ENCODE assay signal across 10 cellular contexts in genomic region chr19:46493236-46494114, GRCh38. TPM values are rescaled to one million over a fixed set of nuclear protein-coding genes. Genes with fewer than 3 reads are reported as not detected.
DNase-seq lines count a peak whose midpoint lies in the region; ATAC-seq, FAIRE-seq and TF ChIP-seq lines count a peak whose summit lies in the region.
"Had no signal": no experiment of that assay in that cellular context is flagged by ENCODE, and none has a peak within 500 bp of the region (broad histone marks: within the 10 kb centered on the region; RNA-seq: fewer than 3 reads in every experiment).

No MANE protein-coding gene starts in this region.

- TF ChIP-seq EP300 in HepG2 (IDR thresholded peaks at IDR 0.05; ENCODE audit: low read depth in 2 of 2, low read length in 2 of 2) (no peak), HepG2 (CRISPR knock-in tag; IDR thresholded peaks at IDR 0.05; ENCODE audit: borderline replicate concordance) (no peak)

- no peak overlapping the region for H3K27ac Mint-ChIP-seq in dendritic cell treated with granulocyte-macrophage colony-stimulating factor and Interleukin-4, amounts not matched to agents 40 ng/mL and 50 ng/mL, for 4 days

- TF ChIP-seq POLR2A in right lobe of liver (IDR thresholded peaks at IDR 0.05) (no peak), HepG2 (IDR thresholded peaks at IDR 0.05; ENCODE audit: insufficient read depth in 1 of 2, low read depth in 2 of 2, low read length in 2 of 2) (no peak)

- no peaks in the 10 kb centered on the region for H3K9me3 Mint-ChIP-seq in dendritic cell treated with granulocyte-macrophage colony-stimulating factor and Interleukin-4, amounts not matched to agents 40 ng/mL and 50 ng/mL, for 4 days

- H3K4me3 Mint-ChIP-seq in dendritic cell treated with granulocyte-macrophage colony-stimulating factor and Interleukin-4, amounts not matched to agents 40 ng/mL and 50 ng/mL, for 4 days = peak overlapping the region; percentile 57

- POLR2A ChIA-PET in HepG2 (lab: Yijun Ruan, JAX) = no interaction called here

- no peak overlapping the region for H3K9ac ChIP-seq in HepG2 (ENCODE audit: insufficient read depth, low read depth, low read length)

- no TSS peak for BruUV-seq in HepG2 (replicated peaks; lab: Mats Ljungman, UMichigan)

- FAIRE-seq in HepG2 (lab: Jason Lieb, UNC) = no peak

- H3K27ac ChIP-seq in right lobe of liver (peak overlapping the region; percentile 6 to 57 (median 13)), HepG2 (ENCODE audit: extremely low read length, insufficient read depth, low read length) (no peak overlapping the region), urinary bladder (ENCODE audit: low read depth) (no peak overlapping the region)

- TF ChIP-seq RAD21 in HepG2 (CRISPR knock-in tag; IDR thresholded peaks at IDR 0.05) = no peak

- peaks cover 55% of the 10 kb centered on the region for H3K4me1 Mint-ChIP-seq in dendritic cell treated with granulocyte-macrophage colony-stimulating factor and Interleukin-4, amounts not matched to agents 40 ng/mL and 50 ng/mL, for 4 days (ENCODE audit: low read depth)

- no peaks in the 10 kb centered on the region for H3K9me3 ChIP-seq in right lobe of liver
- no peaks in the 10 kb centered on the region for H3K9me3 ChIP-seq in HepG2 (ENCODE audit: low read length)
- no peaks in the 10 kb centered on the region for H3K9me3 ChIP-seq in mononuclear cell (ENCODE audit: low read depth, low read length)

- TF ChIP-seq CTCF in right lobe of liver (IDR thresholded peaks at IDR 0.05) (no peak), HepG2 (CRISPR knock-in tag; IDR thresholded peaks at IDR 0.05) (no peak)

- WGBS in right lobe of liver (ENCODE audit: insufficient coverage, low coverage, low lambda C conversion rate, missing lambda C conversion rate) = 3% methylated on average over 21 of the region's 90 CpGs
- WGBS in HepG2 (ENCODE audit: low lambda C conversion rate) = 79% methylated on average over 69 of the region's 90 CpGs
- 16% methylated on average over 90 of the region's 90 CpGs for WGBS in urinary bladder

- H3K36me3 Mint-ChIP-seq in dendritic cell treated with granulocyte-macrophage colony-stimulating factor and Interleukin-4, amounts not matched to agents 40 ng/mL and 50 ng/mL, for 4 days (ENCODE audit: low read depth) = no peaks in the 10 kb centered on the region

- intact Hi-C loops in right lobe of liver (cut with DNase I) (loop anchor here (10.0 kb wide), 2 partner anchors 209 to 219 kb away; no protein-coding TSS in a partner anchor), HepG2 (cut with micrococcal nuclease; ENCODE audit: unreplicated experiment) (no loop called here)
- intact Hi-C loops in dendritic cell treated with granulocyte-macrophage colony-stimulating factor and Interleukin-4, amounts not matched to agents 40 ng/mL and 50 ng/mL, for 4 days (cut with micrococcal nuclease) = no loop called here

- no peak overlapping the region for H2AFZ ChIP-seq in HepG2 (ENCODE audit: low read length)

- no peaks in the 10 kb centered on the region for H3K36me3 ChIP-seq in right lobe of liver
- no peaks in the 10 kb centered on the region for H3K36me3 ChIP-seq in HepG2 (replicated peaks in 1 of 2; ENCODE audit: control insufficient read depth in 1 of 2, insufficient read depth in 2 of 2, low read length in 2 of 2)
- no peaks in the 10 kb centered on the region for H3K36me3 ChIP-seq in urinary bladder (ENCODE audit: insufficient read depth)

- H3K27me3 ChIP-seq in right lobe of liver = peaks cover 0 to 11% of the 10 kb centered on the region in 2 donors
- H3K27me3 ChIP-seq in HepG2 (ENCODE audit: control insufficient read depth in 1 of 2, insufficient read depth in 2 of 2, low read length in 2 of 2) = peaks cover 5 to 34% of the 10 kb centered on the region in 2 experiments
- peaks cover 62% of the 10 kb centered on the region for H3K27me3 ChIP-seq in mononuclear cell (ENCODE audit: insufficient read depth, low read length)

- H4K20me1 ChIP-seq in HepG2 (ENCODE audit: insufficient read depth, low read length) = no peaks in the 10 kb centered on the region

- ATAC-seq in right lobe of liver (peak; percentile 15 to 36 (median 20)), HepG2 (no peak), GM21528 (IDR thresholded peaks at IDR 0.05; ENCODE audit: low FRiP score, unreplicated experiment) (no peak), HG02973 (IDR thresholded peaks at IDR 0.05; ENCODE audit: unreplicated experiment) (no peak)

- in situ Hi-C loops in HepG2 (cut with HindIII; ENCODE audit: extremely low pct_ligation_motif_present, low pct_unique_long_range_greater_than_20kb) = no loop called here

- H3K27me3 Mint-ChIP-seq in dendritic cell treated with granulocyte-macrophage colony-stimulating factor and Interleukin-4, amounts not matched to agents 40 ng/mL and 50 ng/mL, for 4 days = peaks cover 93% of the 10 kb centered on the region

- peak overlapping the region; percentile 25 to 41 (median 26) for H3K4me3 ChIP-seq in right lobe of liver
- no peak overlapping the region for H3K4me3 ChIP-seq in HepG2 (replicated peaks in 1 of 3; ENCODE audit: insufficient read depth in 1 of 3, low read depth in 2 of 3, low read length in 3 of 3)
- H3K4me3 ChIP-seq in mononuclear cell (ENCODE audit: low read length) = peak overlapping the region; percentile 23
- H3K4me3 ChIP-seq in urinary bladder (ENCODE audit: low read depth, low read length) = peak overlapping the region; percentile 41
- H3K4me3 ChIP-seq: lung had no signal

- no peaks in the 10 kb centered on the region for H3K79me2 ChIP-seq in HepG2 (ENCODE audit: insufficient read depth, low read length)

- H3K4me1 ChIP-seq in right lobe of liver (peaks cover 0 to 8% (median 0%) of the 10 kb centered on the region in 4 donors), HepG2 (ENCODE audit: insufficient read depth, low read length) (0 out of 2 replicates have a peak, but pooled peaks cover 2% of the 10 kb centered on the region), mononuclear cell (ENCODE audit: insufficient read depth, low read length) (peaks cover 32% of the 10 kb centered on the region), urinary bladder (ENCODE audit: insufficient read depth) (no peaks in the 10 kb centered on the region)

- CTCF ChIA-PET in HepG2 (lab: Yijun Ruan, JAX; ENCODE audit: low intra/inter-chr PET ratio, low total read pairs) = no interaction called here

- no peak overlapping the region for H3K4me2 ChIP-seq in HepG2 (ENCODE audit: low read depth, low read length)

- DNase-seq in right lobe of liver (peak in 2 of 3 donors; percentile 50 to 52), HepG2 (ENCODE audit: low spot score) (no peak)
- DNase-seq in stimulated activated CD8-positive, alpha-beta memory T cell treated with anti-CD3 and anti-CD28 coated beads, Interleukin-4, amount 100 ng/mL, for 48 hours = no peak
- DNase-seq: NCI-H1417 treated with DMSO at 0.1 percent for 48 hours had no signal

RNA-seq across cellular contexts. Expression of gene PNMA8B, which starts 2.2 kb away (rescaled TPM):
- total RNA-seq in right lobe of liver (under 1 TPM; 0.20 to 0.55 (median 0.33) TPM), HepG2 (2016; rRNA removed; fragmentation: Illumina TruSeq; extraction: Trizol) (not detected in 2 replicates), mononuclear cell (under 0.01 TPM), urinary bladder (4.0 TPM)
- total RNA-seq in HepG2 (2016; cell fraction: cytosol; rRNA removed; fragmentation: Illumina TruSeq; extraction: Trizol; ENCODE audit: low read depth) = not detected in 2 replicates
- not detected in 2 replicates for total RNA-seq in HepG2 (2016; cell fraction: insoluble cytoplasmic fraction; rRNA removed; fragmentation: Illumina TruSeq; extraction: Trizol)
- total RNA-seq in HepG2 (2016; cell fraction: membrane; rRNA removed; fragmentation: Illumina TruSeq; extraction: Trizol) = not detected in 2 replicates
- not detected in 2 replicates for total RNA-seq in HepG2 (2016; cell fraction: nucleus; rRNA removed; fragmentation: Illumina TruSeq; extraction: Trizol)
- polyA plus RNA-seq in HepG2 (2011; rRNA removed) (not detected in 2 replicates), urinary bladder (2.8 TPM)
- not detected in 2 replicates for polyA plus RNA-seq in HepG2 (2011; cell fraction: cytosol; rRNA removed)
- polyA plus RNA-seq in HepG2 (2011; cell fraction: nucleus; rRNA removed) = 0.02 TPM in 1 of 2 replicates, not detected in the other
- not detected in 2 replicates for polyA plus RNA-seq in HepG2 (2012)
- polyA plus RNA-seq in HepG2 (2016; cell fraction: cytosol; fragmentation: Illumina TruSeq; extraction: Trizol; ENCODE audit: low read depth) = not detected in 2 replicates
- not detected in 2 replicates for polyA plus RNA-seq in HepG2 (2016; cell fraction: insoluble cytoplasmic fraction; fragmentation: Illumina TruSeq; extraction: Trizol; ENCODE audit: low read depth)
- not detected in 2 replicates for polyA plus RNA-seq in HepG2 (2016; cell fraction: membrane; fragmentation: Illumina TruSeq; extraction: Trizol; ENCODE audit: low read depth)
- polyA plus RNA-seq in HepG2 (2016; cell fraction: nucleus; fragmentation: Illumina TruSeq; extraction: Trizol; ENCODE audit: insufficient read depth, low read depth) = not detected in 2 replicates
- 0.07 TPM in 1 of 2 replicates, not detected in the other for polyA minus RNA-seq in HepG2 (2011; rRNA and poly(A)+ RNA removed; ENCODE audit: low replicate concordance)
- not detected in 2 replicates for polyA minus RNA-seq in HepG2 (2011; cell fraction: cytosol; rRNA and poly(A)+ RNA removed)
- not detected in 2 replicates for polyA minus RNA-seq in HepG2 (2011; cell fraction: nucleus; rRNA and poly(A)+ RNA removed)

RNA-seq across cellular contexts. Expression of gene PNMA8A, which starts 22.1 kb away (rescaled TPM):
- total RNA-seq in right lobe of liver = under 1 TPM in 4 of 6 experiments, not detected in 2; 0.06 to 0.26 (median 0.23) TPM
- 0.44 and 0.51 TPM in 2 replicates for total RNA-seq in HepG2 (2016; rRNA removed; fragmentation: Illumina TruSeq; extraction: Trizol)
- 0.10 TPM in 1 of 2 replicates, not detected in the other for total RNA-seq in HepG2 (2016; cell fraction: cytosol; rRNA removed; fragmentation: Illumina TruSeq; extraction: Trizol; ENCODE audit: low read depth)
- 0.41 and 0.56 TPM in 2 replicates for total RNA-seq in HepG2 (2016; cell fraction: insoluble cytoplasmic fraction; rRNA removed; fragmentation: Illumina TruSeq; extraction: Trizol)
- total RNA-seq in HepG2 (2016; cell fraction: membrane; rRNA removed; fragmentation: Illumina TruSeq; extraction: Trizol) = 0.28 and 0.52 TPM in 2 replicates
- 0.13 and 0.31 TPM in 2 replicates for total RNA-seq in HepG2 (2016; cell fraction: nucleus; rRNA removed; fragmentation: Illumina TruSeq; extraction: Trizol)
- polyA plus RNA-seq in HepG2 (2011; rRNA removed) = 0.13 TPM in 2 replicates
- polyA plus RNA-seq in HepG2 (2011; cell fraction: cytosol; rRNA removed) = 0.11 and 0.21 TPM in 2 replicates
- polyA plus RNA-seq in HepG2 (2011; cell fraction: nucleus; rRNA removed) = 0.09 TPM in 1 of 2 replicates, not detected in the other
- polyA plus RNA-seq in HepG2 (2012) = 0.15 and 0.33 TPM in 2 replicates
- polyA plus RNA-seq in HepG2 (2016; cell fraction: cytosol; fragmentation: Illumina TruSeq; extraction: Trizol; ENCODE audit: low read depth) = 0.05 and 0.07 TPM in 2 replicates
- polyA plus RNA-seq in HepG2 (2016; cell fraction: insoluble cytoplasmic fraction; fragmentation: Illumina TruSeq; extraction: Trizol; ENCODE audit: low read depth) = 0.50 and 0.56 TPM in 2 replicates
- polyA plus RNA-seq in HepG2 (2016; cell fraction: membrane; fragmentation: Illumina TruSeq; extraction: Trizol; ENCODE audit: low read depth) = 0.05 and 0.08 TPM in 2 replicates
- 0.18 and 0.40 TPM in 2 replicates for polyA plus RNA-seq in HepG2 (2016; cell fraction: nucleus; fragmentation: Illumina TruSeq; extraction: Trizol; ENCODE audit: insufficient read depth, low read depth)
- polyA minus RNA-seq in HepG2 (2011; rRNA and poly(A)+ RNA removed; ENCODE audit: low replicate concordance) = 0.46 TPM in 1 of 2 replicates, not detected in the other
- polyA minus RNA-seq in HepG2 (2011; cell fraction: cytosol; rRNA and poly(A)+ RNA removed) = 0.18 TPM in 1 of 2 replicates, not detected in the other
- polyA minus RNA-seq in HepG2 (2011; cell fraction: nucleus; rRNA and poly(A)+ RNA removed) = not detected in 2 replicates
- total RNA-seq in mononuclear cell = not detected
- 14.3 TPM for total RNA-seq in urinary bladder
- polyA plus RNA-seq in urinary bladder = 16.3 TPM

Comparison
In these comparisons a context has a peak if more than half of its experiments do, and no peak if none do; other contexts are left out.
1. ATAC-seq: peak in right lobe of liver (4 of 4); none in HepG2 (single experiment), GM21528 (single experiment) and HG02973 (single experiment).
2. DNase-seq: peak in right lobe of liver (2 of 3); none in HepG2 (single experiment) and stimulated activated CD8-positive, alpha-beta memory T cell treated with anti-CD3 and anti-CD28 coated beads, Interleukin-4, amount 100 ng/mL, for 48 hours (single experiment).
3. H3K27ac ChIP-seq: peak in right lobe of liver (3 of 3); none in HepG2 (single experiment) and urinary bladder (single experiment).
4. H3K4me3 ChIP-seq: peak in right lobe of liver (3 of 3), mononuclear cell (single experiment) and urinary bladder (single experiment); none in HepG2 (0 of 3).
5. intact Hi-C loops: an anchor here in right lobe of liver (10.0 kb wide); none called in HepG2 and dendritic cell treated with granulocyte-macrophage colony-stimulating factor and Interleukin-4, amounts not matched to agents 40 ng/mL and 50 ng/mL, for 4 days.